Comparison of ENCODE assay signal across 1 cellular context in the genomic region with DNA sequence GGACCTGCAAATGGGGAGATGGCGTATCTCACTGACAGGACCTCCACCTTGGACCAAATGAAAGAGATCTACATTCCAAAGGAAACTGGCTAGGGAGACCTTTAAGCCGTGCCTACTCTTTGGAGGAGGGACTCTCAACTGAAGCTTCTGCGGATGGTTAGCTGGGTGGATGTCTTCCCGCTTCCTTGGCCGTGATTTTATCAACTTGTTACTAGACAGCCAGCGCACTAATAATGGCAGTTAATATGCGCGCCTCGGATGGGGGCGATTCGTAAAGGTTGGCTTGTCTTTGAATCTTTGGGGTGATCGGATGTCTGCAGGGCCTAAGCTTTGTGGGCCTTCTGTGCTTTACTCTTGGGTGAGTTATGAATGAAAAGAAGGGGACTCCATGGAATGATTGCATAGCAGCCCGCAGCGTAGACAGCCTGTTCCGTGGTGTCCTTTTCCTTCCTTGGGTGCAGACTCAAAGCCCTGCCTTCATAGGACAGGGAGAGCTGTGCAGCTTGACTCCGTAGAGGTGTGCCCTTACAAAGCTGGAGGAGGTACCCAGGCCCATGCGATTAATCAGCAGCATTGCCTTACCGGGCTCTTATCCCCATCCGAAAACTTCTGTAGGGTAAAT.
TF ChIP-seq lines count a peak whose summit lies in the region.

No MANE protein-coding gene starts in this region.

TF ChIP-seq in IMR-90, 13 proteins besides CTCF, POLR2A, EP300 and RAD21 (continued from another document):
- TF ChIP-seq MXI1 (IDR thresholded peaks at IDR 0.05; ENCODE audit: borderline replicate concordance, low read depth, low read length) (no peak), MAZ (IDR thresholded peaks at IDR 0.05; ENCODE audit: borderline replicate concordance, low read depth, low read length) (no peak), CEBPB (IDR thresholded peaks at IDR 0.05; ENCODE audit: low read depth, low read length) (no peak)
TF ChIP-seq in IMR-90: peak in this region for 0.
